ENCODE assay signal across 14 cellular contexts in genomic region chr2:2260691-2261268, GRCh38.
"Had no signal": no experiment of that assay in that cellular context is flagged by ENCODE, and none has a peak within 500 bp of the region (broad histone marks: within the 10 kb centered on the region; RNA-seq: fewer than 3 reads in every experiment).

No MANE protein-coding gene starts in this region.

- H3K9me3 Mint-ChIP-seq: natural killer cell had no signal

- H3K36me3 Mint-ChIP-seq: activated naive CD8-positive, alpha-beta T cell treated with anti-CD3 and anti-CD28 coated beads, Interleukin-2, amount 10 ng/mL, durations not matched to agents 7 days and 5 days; natural killer cell; stimulated activated naive B cell treated with anti-CD40 and anti-IgM and Interleukin-4, amounts not matched to agents 10 μg/mL and 1 μg/mL and 100 μg/mL, for 72 hours had no signal

- H3K4me3 Mint-ChIP-seq: activated naive CD8-positive, alpha-beta T cell treated with anti-CD3 and anti-CD28 coated beads, Interleukin-2, amount 10 ng/mL, durations not matched to agents 7 days and 5 days; natural killer cell; stimulated activated naive B cell treated with anti-CD40 and anti-IgM and Interleukin-4, amounts not matched to agents 10 μg/mL and 1 μg/mL and 100 μg/mL, for 72 hours had no signal

- H3K27me3 Mint-ChIP-seq: activated naive CD8-positive, alpha-beta T cell treated with anti-CD3 and anti-CD28 coated beads, Interleukin-2, amount 10 ng/mL, durations not matched to agents 7 days and 5 days had no signal

- H3K27ac ChIP-seq: gastroesophageal sphincter, left ventricle myocardium inferior, tibial artery had no signal

- H3K27ac Mint-ChIP-seq: activated naive CD8-positive, alpha-beta T cell treated with anti-CD3 and anti-CD28 coated beads, Interleukin-2, amount 10 ng/mL, durations not matched to agents 7 days and 5 days; natural killer cell; stimulated activated naive B cell treated with anti-CD40 and anti-IgM and Interleukin-4, amounts not matched to agents 10 μg/mL and 1 μg/mL and 100 μg/mL, for 72 hours had no signal

- H3K27me3 ChIP-seq: tibial artery had no signal

- H3K4me1 ChIP-seq: gastroesophageal sphincter, left ventricle myocardium inferior, tibial artery had no signal

- H3K36me3 ChIP-seq: gastroesophageal sphincter, left ventricle myocardium inferior, tibial artery had no signal

- ATAC-seq: activated CD4-positive, CD25-positive, alpha-beta regulatory T cell treated with anti-CD3 and anti-CD28 coated beads, Interleukin-2, amount 50 U/mL, for 24 hours; gastroesophageal sphincter; natural killer cell; stimulated activated naive B cell treated with anti-CD40 and anti-IgM and Interleukin-4, amounts not matched to agents 10 μg/mL and 1 μg/mL and 100 μg/mL, for 72 hours had no signal

- H3K4me1 Mint-ChIP-seq: activated naive CD8-positive, alpha-beta T cell treated with anti-CD3 and anti-CD28 coated beads, Interleukin-2, amount 10 ng/mL, durations not matched to agents 7 days and 5 days; natural killer cell; stimulated activated naive B cell treated with anti-CD40 and anti-IgM and Interleukin-4, amounts not matched to agents 10 μg/mL and 1 μg/mL and 100 μg/mL, for 72 hours had no signal

- H3K4me3 ChIP-seq: gastroesophageal sphincter, left ventricle myocardium inferior, tibial artery had no signal

- DNase-seq: activated naive CD4-positive, alpha-beta T cell; activated naive CD8-positive, alpha-beta T cell treated with anti-CD3 and anti-CD28 coated beads, Interleukin-2, amount 10 ng/mL, durations not matched to agents 7 days and 5 days; activated T-cell treated with anti-CD3 and anti-CD28 coated beads for 4 hours; dermis blood vessel endothelial cell; islet precursor cell; left ventricle myocardium inferior; mesenchymal stem cell; natural killer cell; stimulated activated CD4-positive, alpha-beta T cell treated with anti-CD3 and anti-CD28 coated beads, Interleukin-2, amount 100 ng/mL, for 48 hours; stimulated activated naive B cell treated with anti-CD40 and anti-IgM and Interleukin-4, amounts not matched to agents 10 μg/mL and 1 μg/mL and 100 μg/mL, for 72 hours; T1000; tibial artery had no signal
